ENCODE assay signal across 1 cellular context in genomic region chr20:25259788-25260254, GRCh38.
TF ChIP-seq lines count a peak whose summit lies in the region.

No MANE protein-coding gene starts in this region.

TF ChIP-seq in HepG2, 621 proteins besides CTCF, POLR2A, EP300 and RAD21 (continued from another document):
- TF ChIP-seq STAG1 (CRISPR knock-in tag; IDR thresholded peaks at IDR 0.05): 0 out of 2 replicates have a peak, but pooled peaks have one; percentile 9
TF ChIP-seq in HepG2: peak in this region for 1.
